1 cellular context compared by ENCODE assay signal in the genomic region with DNA sequence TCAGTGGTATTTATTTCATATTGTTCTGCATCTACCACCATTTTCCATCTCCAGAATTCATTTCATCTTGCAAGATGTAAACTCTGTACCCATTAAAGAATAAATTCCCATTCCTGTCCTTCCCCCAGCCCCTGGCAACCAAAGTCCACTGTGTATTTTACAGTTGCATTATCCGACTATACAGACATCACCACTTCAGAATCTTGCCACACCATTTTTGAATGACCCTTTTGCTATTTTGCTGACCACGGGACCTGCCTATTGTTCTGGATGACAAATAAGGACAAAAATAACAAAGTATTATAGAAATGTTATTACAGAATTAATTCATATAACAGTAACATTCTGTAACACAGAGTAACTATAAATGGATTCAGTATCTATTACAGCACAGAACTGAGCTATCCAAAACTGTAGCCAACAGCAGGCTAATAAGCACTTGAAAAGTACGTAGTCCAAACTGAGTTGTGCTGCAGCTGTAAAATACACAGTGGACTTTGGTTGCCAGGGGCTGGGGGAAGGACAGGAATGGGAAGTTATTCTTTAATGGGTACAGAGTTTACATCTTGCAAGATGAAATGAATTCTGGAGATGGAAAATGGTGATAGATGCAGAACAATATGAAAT.
TF ChIP-seq lines count a peak whose summit lies in the region.

No MANE protein-coding gene starts in this region.

TF ChIP-seq in HepG2, 621 proteins besides CTCF, POLR2A, EP300 and RAD21 (continued from another document):
- 0 out of 2 replicates have a peak, but pooled peaks have one; percentile 25 for TF ChIP-seq MED1 (CRISPR knock-in tag; IDR thresholded peaks at IDR 0.05)
- TF ChIP-seq, protein P1, sequence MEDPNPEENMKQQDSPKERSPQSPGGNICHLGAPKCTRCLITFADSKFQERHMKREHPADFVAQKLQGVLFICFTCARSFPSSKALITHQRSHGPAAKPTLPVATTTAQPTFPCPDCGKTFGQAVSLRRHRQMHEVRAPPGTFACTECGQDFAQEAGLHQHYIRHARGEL (CRISPR knock-in tag; IDR thresholded peaks at IDR 0.05) = no peak
- TF ChIP-seq LCORL (IDR thresholded peaks at IDR 0.05) = no peak
- no peak for TF ChIP-seq LCORL (CRISPR knock-in tag; IDR thresholded peaks at IDR 0.05)
- no peak for TF ChIP-seq ZNF143 (CRISPR knock-in tag; IDR thresholded peaks at IDR 0.05)
- TF ChIP-seq TCF12 (IDR thresholded peaks at IDR 0.05) = no peak
- no peak for TF ChIP-seq TCF12 (CRISPR knock-in tag; IDR thresholded peaks at IDR 0.05)
- TF ChIP-seq ADNP (CRISPR knock-in tag; IDR thresholded peaks at IDR 0.05) = no peak
- TF ChIP-seq, protein P2, sequence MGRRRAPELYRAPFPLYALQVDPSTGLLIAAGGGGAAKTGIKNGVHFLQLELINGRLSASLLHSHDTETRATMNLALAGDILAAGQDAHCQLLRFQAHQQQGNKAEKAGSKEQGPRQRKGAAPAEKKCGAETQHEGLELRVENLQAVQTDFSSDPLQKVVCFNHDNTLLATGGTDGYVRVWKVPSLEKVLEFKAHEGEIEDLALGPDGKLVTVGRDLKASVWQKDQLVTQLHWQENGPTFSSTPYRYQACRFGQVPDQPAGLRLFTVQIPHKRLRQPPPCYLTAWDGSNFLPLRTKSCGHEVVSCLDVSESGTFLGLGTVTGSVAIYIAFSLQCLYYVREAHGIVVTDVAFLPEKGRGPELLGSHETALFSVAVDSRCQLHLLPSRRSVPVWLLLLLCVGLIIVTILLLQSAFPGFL (CRISPR knock-in tag; IDR thresholded peaks at IDR 0.05) = no peak
- no peak for TF ChIP-seq ZNF253 (CRISPR knock-in tag; IDR thresholded peaks at IDR 0.05; ENCODE audit: borderline replicate concordance)
- no peak for TF ChIP-seq ZBTB1 (CRISPR knock-in tag; IDR thresholded peaks at IDR 0.05; ENCODE audit: borderline replicate concordance)
- no peak for TF ChIP-seq EED (CRISPR knock-in tag; IDR thresholded peaks at IDR 0.05)
- TF ChIP-seq SALL2 (CRISPR knock-in tag; IDR thresholded peaks at IDR 0.05) = no peak
- no peak for TF ChIP-seq SRSF1 (optimal IDR thresholded peaks at IDR 0.05; ENCODE audit: low read depth, low read length)
- TF ChIP-seq NFE2L2 (IDR thresholded peaks at IDR 0.05; ENCODE audit: low read length) = no peak
- no peak for TF ChIP-seq FOXM1 (CRISPR knock-in tag; IDR thresholded peaks at IDR 0.05)
- TF ChIP-seq ZNF296 (CRISPR knock-in tag; conservative IDR thresholded peaks at IDR 0.05) = no peak
- TF ChIP-seq, protein P3, sequence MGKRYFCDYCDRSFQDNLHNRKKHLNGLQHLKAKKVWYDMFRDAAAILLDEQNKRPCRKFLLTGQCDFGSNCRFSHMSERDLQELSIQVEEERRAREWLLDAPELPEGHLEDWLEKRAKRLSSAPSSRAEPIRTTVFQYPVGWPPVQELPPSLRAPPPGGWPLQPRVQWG (CRISPR knock-in tag; IDR thresholded peaks at IDR 0.05; ENCODE audit: borderline replicate concordance, low read depth) = no peak
- TF ChIP-seq, protein P4, sequence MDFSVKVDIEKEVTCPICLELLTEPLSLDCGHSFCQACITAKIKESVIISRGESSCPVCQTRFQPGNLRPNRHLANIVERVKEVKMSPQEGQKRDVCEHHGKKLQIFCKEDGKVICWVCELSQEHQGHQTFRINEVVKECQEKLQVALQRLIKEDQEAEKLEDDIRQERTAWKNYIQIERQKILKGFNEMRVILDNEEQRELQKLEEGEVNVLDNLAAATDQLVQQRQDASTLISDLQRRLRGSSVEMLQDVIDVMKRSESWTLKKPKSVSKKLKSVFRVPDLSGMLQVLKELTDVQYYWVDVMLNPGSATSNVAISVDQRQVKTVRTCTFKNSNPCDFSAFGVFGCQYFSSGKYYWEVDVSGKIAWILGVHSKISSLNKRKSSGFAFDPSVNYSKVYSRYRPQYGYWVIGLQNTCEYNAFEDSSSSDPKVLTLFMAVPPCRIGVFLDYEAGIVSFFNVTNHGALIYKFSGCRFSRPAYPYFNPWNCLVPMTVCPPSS (IDR thresholded peaks at IDR 0.05) = no peak
- no peak for TF ChIP-seq ZNF550 (CRISPR knock-in tag; IDR thresholded peaks at IDR 0.05; ENCODE audit: borderline replicate concordance)
- TF ChIP-seq, protein P5, sequence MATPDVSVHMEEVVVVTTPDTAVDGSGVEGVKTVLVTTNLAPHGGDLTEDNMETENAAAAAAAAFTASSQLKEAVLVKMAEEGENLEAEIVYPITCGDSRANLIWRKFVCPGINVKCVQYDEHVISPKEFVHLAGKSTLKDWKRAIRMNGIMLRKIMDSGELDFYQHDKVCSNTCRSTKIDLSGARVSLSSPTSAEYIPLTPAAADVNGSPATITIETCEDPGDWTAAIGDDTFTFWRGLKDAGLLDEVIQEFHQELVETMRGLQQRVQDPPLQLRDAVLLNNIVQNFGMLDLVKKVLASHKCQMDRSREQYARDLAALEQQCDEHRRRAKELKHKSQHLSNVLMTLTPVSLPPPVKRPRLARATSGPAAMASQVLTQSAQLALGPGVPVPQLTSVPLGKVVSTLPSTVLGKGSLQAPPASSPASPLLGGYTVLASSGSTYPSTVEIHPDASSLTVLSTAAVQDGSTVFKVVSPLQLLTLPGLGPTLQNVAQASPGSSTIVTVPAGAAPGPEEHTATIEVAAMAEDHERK (CRISPR knock-in tag; IDR thresholded peaks at IDR 0.05; ENCODE audit: low read depth) = no peak
- 0 out of 2 replicates have a peak, but pooled peaks have one; percentile 32 for TF ChIP-seq KDM1A (CRISPR knock-in tag; IDR thresholded peaks at IDR 0.05)
- TF ChIP-seq, protein P6, sequence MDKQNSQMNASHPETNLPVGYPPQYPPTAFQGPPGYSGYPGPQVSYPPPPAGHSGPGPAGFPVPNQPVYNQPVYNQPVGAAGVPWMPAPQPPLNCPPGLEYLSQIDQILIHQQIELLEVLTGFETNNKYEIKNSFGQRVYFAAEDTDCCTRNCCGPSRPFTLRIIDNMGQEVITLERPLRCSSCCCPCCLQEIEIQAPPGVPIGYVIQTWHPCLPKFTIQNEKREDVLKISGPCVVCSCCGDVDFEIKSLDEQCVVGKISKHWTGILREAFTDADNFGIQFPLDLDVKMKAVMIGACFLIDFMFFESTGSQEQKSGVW (CRISPR knock-in tag; IDR thresholded peaks at IDR 0.05; ENCODE audit: borderline replicate concordance) = no peak
- no peak for TF ChIP-seq MEIS2 (CRISPR knock-in tag; IDR thresholded peaks at IDR 0.05)
- no peak for TF ChIP-seq SMC3 (IDR thresholded peaks at IDR 0.05; ENCODE audit: low read length)
- no peak for TF ChIP-seq DNMT3B (CRISPR knock-in tag; conservative IDR thresholded peaks at IDR 0.05)
- TF ChIP-seq AHR (CRISPR knock-in tag; IDR thresholded peaks at IDR 0.05) = no peak
- no peak for TF ChIP-seq ZNF883 (CRISPR knock-in tag; IDR thresholded peaks at IDR 0.05; ENCODE audit: not compliant biosample characterization)
- TF ChIP-seq, protein P7, sequence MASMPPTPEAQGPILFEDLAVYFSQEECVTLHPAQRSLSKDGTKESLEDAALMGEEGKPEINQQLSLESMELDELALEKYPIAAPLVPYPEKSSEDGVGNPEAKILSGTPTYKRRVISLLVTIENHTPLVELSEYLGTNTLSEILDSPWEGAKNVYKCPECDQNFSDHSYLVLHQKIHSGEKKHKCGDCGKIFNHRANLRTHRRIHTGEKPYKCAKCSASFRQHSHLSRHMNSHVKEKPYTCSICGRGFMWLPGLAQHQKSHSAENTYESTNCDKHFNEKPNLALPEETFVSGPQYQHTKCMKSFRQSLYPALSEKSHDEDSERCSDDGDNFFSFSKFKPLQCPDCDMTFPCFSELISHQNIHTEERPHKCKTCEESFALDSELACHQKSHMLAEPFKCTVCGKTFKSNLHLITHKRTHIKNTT (CRISPR knock-in tag; IDR thresholded peaks at IDR 0.05) = no peak
- TF ChIP-seq KLF12 (CRISPR knock-in tag; IDR thresholded peaks at IDR 0.05; ENCODE audit: borderline replicate concordance) = no peak
- TF ChIP-seq PAWR (CRISPR knock-in tag; IDR thresholded peaks at IDR 0.05; ENCODE audit: borderline replicate concordance) = no peak
- TF ChIP-seq, protein P8, sequence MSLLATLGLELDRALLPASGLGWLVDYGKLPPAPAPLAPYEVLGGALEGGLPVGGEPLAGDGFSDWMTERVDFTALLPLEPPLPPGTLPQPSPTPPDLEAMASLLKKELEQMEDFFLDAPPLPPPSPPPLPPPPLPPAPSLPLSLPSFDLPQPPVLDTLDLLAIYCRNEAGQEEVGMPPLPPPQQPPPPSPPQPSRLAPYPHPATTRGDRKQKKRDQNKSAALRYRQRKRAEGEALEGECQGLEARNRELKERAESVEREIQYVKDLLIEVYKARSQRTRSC (CRISPR knock-in tag; IDR thresholded peaks at IDR 0.05; ENCODE audit: low read depth) = no peak
- TF ChIP-seq, protein P9, sequence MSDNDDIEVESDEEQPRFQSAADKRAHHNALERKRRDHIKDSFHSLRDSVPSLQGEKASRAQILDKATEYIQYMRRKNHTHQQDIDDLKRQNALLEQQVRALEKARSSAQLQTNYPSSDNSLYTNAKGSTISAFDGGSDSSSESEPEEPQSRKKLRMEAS (IDR thresholded peaks at IDR 0.05) = no peak
- TF ChIP-seq TAF1 (CRISPR knock-in tag; IDR thresholded peaks at IDR 0.05) = no peak
- TF ChIP-seq ZNF282 (IDR thresholded peaks at IDR 0.05; ENCODE audit: partially characterized antibody) = no peak
- TF ChIP-seq PHF21A (CRISPR knock-in tag; IDR thresholded peaks at IDR 0.05) = no peak
- no peak for TF ChIP-seq ZNF326 (CRISPR knock-in tag; IDR thresholded peaks at IDR 0.05; ENCODE audit: borderline replicate concordance)
- TF ChIP-seq ZNF747 (CRISPR knock-in tag; IDR thresholded peaks at IDR 0.05; ENCODE audit: borderline replicate concordance) = no peak
- no peak for TF ChIP-seq ZNF772 (CRISPR knock-in tag; IDR thresholded peaks at IDR 0.05)
- TF ChIP-seq RCOR2 (CRISPR knock-in tag; IDR thresholded peaks at IDR 0.05) = peak; percentile 36; the same call in 1 of the 2 replicates
- no peak for TF ChIP-seq WIZ (CRISPR knock-in tag; IDR thresholded peaks at IDR 0.05)
- no peak for TF ChIP-seq NONO (IDR thresholded peaks at IDR 0.05)
- no peak for TF ChIP-seq NONO (CRISPR knock-in tag; conservative IDR thresholded peaks at IDR 0.05)
- TF ChIP-seq ZNF83 (CRISPR knock-in tag; IDR thresholded peaks at IDR 0.05; ENCODE audit: borderline replicate concordance) = no peak
- peak; percentile 75 for TF ChIP-seq HNF4G (IDR thresholded peaks at IDR 0.05; ENCODE audit: borderline replicate concordance, low read depth, low read length)
- TF ChIP-seq HNF4G (CRISPR knock-in tag; IDR thresholded peaks at IDR 0.05; ENCODE audit: borderline replicate concordance, low read depth) = peak; percentile 28; the same call in 1 of the 2 replicates
- no peak for TF ChIP-seq POLR2G (IDR thresholded peaks at IDR 0.05; ENCODE audit: low read depth, low read length)
- no peak for TF ChIP-seq MEIS1 (CRISPR knock-in tag; IDR thresholded peaks at IDR 0.05; ENCODE audit: borderline replicate concordance)
- no peak for TF ChIP-seq SIX1 (CRISPR knock-in tag; IDR thresholded peaks at IDR 0.05; ENCODE audit: borderline replicate concordance)
- TF ChIP-seq CBFB (CRISPR knock-in tag; IDR thresholded peaks at IDR 0.05) = no peak
- TF ChIP-seq ZNF292 (CRISPR knock-in tag; IDR thresholded peaks at IDR 0.05; ENCODE audit: borderline replicate concordance, low read depth) = no peak
- TF ChIP-seq RARA (CRISPR knock-in tag; IDR thresholded peaks at IDR 0.05) = 0 out of 2 replicates have a peak, but pooled peaks have one; percentile 13
- no peak for TF ChIP-seq MEF2D (CRISPR knock-in tag; IDR thresholded peaks at IDR 0.05)
- TF ChIP-seq, protein P10, sequence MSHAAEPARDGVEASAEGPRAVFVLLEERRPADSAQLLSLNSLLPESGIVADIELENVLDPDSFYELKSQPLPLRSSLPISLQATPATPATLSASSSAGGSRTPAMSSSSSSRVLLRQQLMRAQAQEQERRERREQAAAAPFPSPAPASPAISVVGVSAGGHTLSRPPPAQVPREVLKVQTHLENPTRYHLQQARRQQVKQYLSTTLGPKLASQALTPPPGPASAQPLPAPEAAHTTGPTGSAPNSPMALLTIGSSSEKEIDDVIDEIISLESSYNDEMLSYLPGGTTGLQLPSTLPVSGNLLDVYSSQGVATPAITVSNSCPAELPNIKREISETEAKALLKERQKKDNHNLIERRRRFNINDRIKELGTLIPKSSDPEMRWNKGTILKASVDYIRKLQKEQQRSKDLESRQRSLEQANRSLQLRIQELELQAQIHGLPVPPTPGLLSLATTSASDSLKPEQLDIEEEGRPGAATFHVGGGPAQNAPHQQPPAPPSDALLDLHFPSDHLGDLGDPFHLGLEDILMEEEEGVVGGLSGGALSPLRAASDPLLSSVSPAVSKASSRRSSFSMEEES (CRISPR knock-in tag; IDR thresholded peaks at IDR 0.05) = no peak
- TF ChIP-seq SMAD3 (CRISPR knock-in tag; IDR thresholded peaks at IDR 0.05) = no peak
- TF ChIP-seq HES4 (CRISPR knock-in tag; IDR thresholded peaks at IDR 0.05; ENCODE audit: borderline replicate concordance) = no peak
